1 cellular context compared by ENCODE assay signal in the genomic region with DNA sequence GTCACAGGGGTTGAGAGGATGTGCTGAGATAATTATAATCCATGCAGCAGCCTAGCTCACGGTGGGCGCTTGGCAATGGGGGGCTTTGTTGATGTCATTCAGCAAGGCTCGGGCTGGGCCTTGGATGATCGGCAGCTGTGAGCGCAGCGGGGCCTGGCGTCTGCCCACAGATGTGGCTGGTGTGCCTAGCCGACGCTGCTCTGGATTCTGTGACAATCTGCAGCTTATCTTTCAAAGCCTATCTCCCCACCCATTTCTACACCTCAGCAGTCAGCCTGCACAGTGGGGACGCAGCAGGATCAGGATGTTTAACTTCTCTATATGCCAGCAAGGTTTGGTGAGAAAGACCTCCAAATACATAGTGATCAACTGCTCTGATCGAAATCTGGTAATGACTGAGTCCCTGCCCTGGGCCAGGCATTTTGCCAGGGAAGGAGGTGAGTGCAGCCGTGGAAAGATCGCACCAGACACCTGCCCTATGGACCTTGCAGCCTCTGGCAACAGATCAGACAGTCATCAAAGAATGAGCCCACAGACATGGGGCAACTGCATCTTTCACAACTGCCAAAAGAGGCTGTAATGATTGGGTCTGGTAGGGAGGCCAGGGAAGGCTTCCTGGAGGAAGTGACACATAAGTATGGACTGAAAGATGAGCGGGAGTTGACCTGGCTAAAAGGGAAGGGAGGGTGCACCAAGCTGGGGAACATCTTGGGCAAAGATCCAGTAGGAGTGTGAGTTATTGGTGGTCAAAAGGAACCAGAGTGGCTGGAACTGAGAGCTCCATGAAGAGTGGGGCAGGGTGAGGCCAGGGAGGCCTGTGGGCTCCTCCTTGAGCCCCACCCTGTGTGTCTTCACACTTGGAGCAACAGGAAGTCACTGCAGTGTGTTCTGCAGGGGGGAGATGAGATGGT.
TF ChIP-seq lines count a peak whose summit lies in the region.

No MANE protein-coding gene starts in this region.

TF ChIP-seq in liver, 16 proteins besides CTCF, POLR2A, EP300 and RAD21 (continued from another document):
- TF ChIP-seq, protein P1, sequence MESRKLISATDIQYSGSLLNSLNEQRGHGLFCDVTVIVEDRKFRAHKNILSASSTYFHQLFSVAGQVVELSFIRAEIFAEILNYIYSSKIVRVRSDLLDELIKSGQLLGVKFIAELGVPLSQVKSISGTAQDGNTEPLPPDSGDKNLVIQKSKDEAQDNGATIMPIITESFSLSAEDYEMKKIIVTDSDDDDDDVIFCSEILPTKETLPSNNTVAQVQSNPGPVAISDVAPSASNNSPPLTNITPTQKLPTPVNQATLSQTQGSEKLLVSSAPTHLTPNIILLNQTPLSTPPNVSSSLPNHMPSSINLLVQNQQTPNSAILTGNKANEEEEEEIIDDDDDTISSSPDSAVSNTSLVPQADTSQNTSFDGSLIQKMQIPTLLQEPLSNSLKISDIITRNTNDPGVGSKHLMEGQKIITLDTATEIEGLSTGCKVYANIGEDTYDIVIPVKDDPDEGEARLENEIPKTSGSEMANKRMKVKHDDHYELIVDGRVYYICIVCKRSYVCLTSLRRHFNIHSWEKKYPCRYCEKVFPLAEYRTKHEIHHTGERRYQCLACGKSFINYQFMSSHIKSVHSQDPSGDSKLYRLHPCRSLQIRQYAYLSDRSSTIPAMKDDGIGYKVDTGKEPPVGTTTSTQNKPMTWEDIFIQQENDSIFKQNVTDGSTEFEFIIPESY (IDR thresholded peaks at IDR 0.05), result peak; percentile 50
- TF ChIP-seq, protein P2, sequence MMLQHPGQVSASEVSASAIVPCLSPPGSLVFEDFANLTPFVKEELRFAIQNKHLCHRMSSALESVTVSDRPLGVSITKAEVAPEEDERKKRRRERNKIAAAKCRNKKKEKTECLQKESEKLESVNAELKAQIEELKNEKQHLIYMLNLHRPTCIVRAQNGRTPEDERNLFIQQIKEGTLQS (IDR thresholded peaks at IDR 0.05), result peak; percentile 91
- peak in 1 of 2 donors; percentile 71 for TF ChIP-seq EGR1 (IDR thresholded peaks at IDR 0.05; ENCODE audit: low read depth in 2 of 2)
- TF ChIP-seq NR2F2 (IDR thresholded peaks at IDR 0.05), result peak; percentile 33
- peak; percentile 97 for TF ChIP-seq HNF4G (IDR thresholded peaks at IDR 0.05)
- TF ChIP-seq SP1 (IDR thresholded peaks at IDR 0.05), result peak; percentile 89
- TF ChIP-seq FOXA1 (IDR thresholded peaks at IDR 0.05), result peak; percentile 54
- no peak for TF ChIP-seq TAF1 (conservative IDR thresholded peaks at IDR 0.05)
